1 cellular context compared by ENCODE assay signal in the genomic region with DNA sequence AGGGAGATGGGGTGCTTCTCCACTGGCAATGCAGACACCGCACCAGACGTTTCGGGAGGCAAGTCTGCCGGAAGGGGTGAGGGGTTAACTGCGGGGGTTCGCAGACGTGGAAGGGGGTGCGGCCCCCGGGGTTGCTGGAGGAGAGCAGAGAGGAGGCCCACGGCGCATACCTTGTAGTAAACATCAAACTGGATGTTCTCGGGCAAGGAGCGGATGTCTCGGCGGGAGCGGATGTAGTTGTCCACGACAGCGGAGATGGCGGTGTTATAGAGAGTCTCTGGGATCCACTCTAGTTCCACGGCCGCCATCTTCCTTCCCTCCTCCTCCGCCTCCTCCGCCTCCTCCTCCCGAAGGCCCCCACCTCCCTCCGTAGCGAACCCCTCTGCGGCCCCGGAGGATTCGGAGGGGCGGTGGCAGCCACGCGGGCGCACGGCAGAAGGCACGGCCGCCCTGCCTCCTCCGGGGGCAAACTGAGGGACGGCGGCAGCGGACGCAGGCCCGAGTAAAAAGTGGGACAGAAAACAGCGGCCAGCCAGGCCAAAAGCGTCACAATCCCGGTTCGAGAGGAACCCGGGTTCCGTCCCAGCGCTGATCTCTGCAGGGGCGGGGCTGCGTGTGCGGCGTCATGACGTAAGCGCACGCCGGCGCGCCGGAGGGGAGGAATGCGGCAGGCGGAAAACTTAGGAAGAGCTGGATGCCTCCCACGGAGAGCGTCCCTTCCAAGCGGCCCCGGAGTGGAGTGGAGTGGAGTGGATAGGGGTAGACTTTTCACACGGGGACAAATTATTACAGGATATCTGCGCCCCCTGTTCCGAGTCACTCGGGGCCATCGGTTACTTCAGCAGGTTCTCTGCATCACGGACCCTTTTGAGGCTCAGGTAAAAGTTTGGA.
A peak's percentile ranks its signal among the peaks of the same experiment; 100 is the strongest.
TF ChIP-seq lines count a peak whose summit lies in the region.

A gene with protein sequence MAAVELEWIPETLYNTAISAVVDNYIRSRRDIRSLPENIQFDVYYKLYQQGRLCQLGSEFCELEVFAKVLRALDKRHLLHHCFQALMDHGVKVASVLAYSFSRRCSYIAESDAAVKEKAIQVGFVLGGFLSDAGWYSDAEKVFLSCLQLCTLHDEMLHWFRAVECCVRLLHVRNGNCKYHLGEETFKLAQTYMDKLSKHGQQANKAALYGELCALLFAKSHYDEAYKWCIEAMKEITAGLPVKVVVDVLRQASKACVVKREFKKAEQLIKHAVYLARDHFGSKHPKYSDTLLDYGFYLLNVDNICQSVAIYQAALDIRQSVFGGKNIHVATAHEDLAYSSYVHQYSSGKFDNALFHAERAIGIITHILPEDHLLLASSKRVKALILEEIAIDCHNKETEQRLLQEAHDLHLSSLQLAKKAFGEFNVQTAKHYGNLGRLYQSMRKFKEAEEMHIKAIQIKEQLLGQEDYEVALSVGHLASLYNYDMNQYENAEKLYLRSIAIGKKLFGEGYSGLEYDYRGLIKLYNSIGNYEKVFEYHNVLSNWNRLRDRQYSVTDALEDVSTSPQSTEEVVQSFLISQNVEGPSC (minus strand): TSS at position 619 of the 891 bp plus-strand sequence. CDS start 311 bp downstream, at position 308.

TF ChIP-seq in K562, 482 proteins besides CTCF, POLR2A, EP300 and RAD21 (continued from another document and continues in another):
- TF ChIP-seq CREB5 (CRISPR knock-in tag; IDR thresholded peaks at IDR 0.05) (no peak), ELF4 (CRISPR knock-in tag; IDR thresholded peaks at IDR 0.05) (peak; percentile 89), ZNF696 (CRISPR knock-in tag; conservative IDR thresholded peaks at IDR 0.05) (no peak), TOE1 (IDR thresholded peaks at IDR 0.05; ENCODE audit: borderline replicate concordance) (peak; percentile 62; the same call in 1 of the 2 replicates), TOE1 (CRISPR knock-in tag; IDR thresholded peaks at IDR 0.05; ENCODE audit: borderline replicate concordance, low read depth) (peak; percentile 24; the same call in 1 of the 2 replicates), SUPT5H (IDR thresholded peaks at IDR 0.05) (peak; percentile 91), MTA3 (IDR thresholded peaks at IDR 0.05; ENCODE audit: borderline replicate concordance) (peak; percentile 67; the same call in 1 of the 2 replicates), GABPA (tag; conservative IDR thresholded peaks at IDR 0.05; ENCODE audit: low read depth) (peak; percentile 53), U2AF2 (optimal IDR thresholded peaks at IDR 0.05; ENCODE audit: low read depth, low read length) (no peak), RBBP5 (IDR thresholded peaks at IDR 0.05; ENCODE audit: borderline replicate concordance, insufficient read depth, low read length, poor library complexity, severe bottlenecking) (peak; percentile 87), LEF1 (IDR thresholded peaks at IDR 0.05) (no peak), SMARCA5 (IDR thresholded peaks at IDR 0.05) (no peak), HMGN3 (IDR thresholded peaks at IDR 0.05; ENCODE audit: borderline replicate concordance, extremely low read depth, insufficient read length, low read depth, low read length) (peak; percentile 86), POLR3A (IDR thresholded peaks at IDR 0.05; ENCODE audit: borderline replicate concordance, extremely low read depth, insufficient read depth, insufficient read length) (no peak), FOXM1 (IDR thresholded peaks at IDR 0.05; ENCODE audit: low read depth) (no peak), FOXM1 (CRISPR knock-in tag; IDR thresholded peaks at IDR 0.05; ENCODE audit: low read depth) (no peak), ZNF239 (CRISPR knock-in tag; IDR thresholded peaks at IDR 0.05) (no peak), CAMTA2 (CRISPR knock-in tag; conservative IDR thresholded peaks at IDR 0.05) (no peak), TFE3 (CRISPR knock-in tag; IDR thresholded peaks at IDR 0.05) (no peak), FOSL1 (tag; conservative IDR thresholded peaks at IDR 0.05) (no peak), ZNF79 (CRISPR knock-in tag; IDR thresholded peaks at IDR 0.05; ENCODE audit: low read depth) (no peak), OTX1 (CRISPR knock-in tag; IDR thresholded peaks at IDR 0.05) (peak; percentile 79; the same call in 1 of the 2 replicates), CTBP1 (IDR thresholded peaks at IDR 0.05; ENCODE audit: borderline replicate concordance) (peak; percentile 46; the same call in 1 of the 2 replicates), E2F3 (CRISPR knock-in tag; IDR thresholded peaks at IDR 0.05) (0 out of 2 replicates have a peak, but pooled peaks have one; percentile 45)
- TF ChIP-seq, protein P1, sequence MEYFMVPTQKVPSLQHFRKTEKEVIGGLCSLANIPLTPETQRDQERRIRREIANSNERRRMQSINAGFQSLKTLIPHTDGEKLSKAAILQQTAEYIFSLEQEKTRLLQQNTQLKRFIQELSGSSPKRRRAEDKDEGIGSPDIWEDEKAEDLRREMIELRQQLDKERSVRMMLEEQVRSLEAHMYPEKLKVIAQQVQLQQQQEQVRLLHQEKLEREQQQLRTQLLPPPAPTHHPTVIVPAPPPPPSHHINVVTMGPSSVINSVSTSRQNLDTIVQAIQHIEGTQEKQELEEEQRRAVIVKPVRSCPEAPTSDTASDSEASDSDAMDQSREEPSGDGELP (CRISPR knock-in tag; IDR thresholded peaks at IDR 0.05; ENCODE audit: borderline replicate concordance), result peak; percentile 65
- TF ChIP-seq, protein P2, sequence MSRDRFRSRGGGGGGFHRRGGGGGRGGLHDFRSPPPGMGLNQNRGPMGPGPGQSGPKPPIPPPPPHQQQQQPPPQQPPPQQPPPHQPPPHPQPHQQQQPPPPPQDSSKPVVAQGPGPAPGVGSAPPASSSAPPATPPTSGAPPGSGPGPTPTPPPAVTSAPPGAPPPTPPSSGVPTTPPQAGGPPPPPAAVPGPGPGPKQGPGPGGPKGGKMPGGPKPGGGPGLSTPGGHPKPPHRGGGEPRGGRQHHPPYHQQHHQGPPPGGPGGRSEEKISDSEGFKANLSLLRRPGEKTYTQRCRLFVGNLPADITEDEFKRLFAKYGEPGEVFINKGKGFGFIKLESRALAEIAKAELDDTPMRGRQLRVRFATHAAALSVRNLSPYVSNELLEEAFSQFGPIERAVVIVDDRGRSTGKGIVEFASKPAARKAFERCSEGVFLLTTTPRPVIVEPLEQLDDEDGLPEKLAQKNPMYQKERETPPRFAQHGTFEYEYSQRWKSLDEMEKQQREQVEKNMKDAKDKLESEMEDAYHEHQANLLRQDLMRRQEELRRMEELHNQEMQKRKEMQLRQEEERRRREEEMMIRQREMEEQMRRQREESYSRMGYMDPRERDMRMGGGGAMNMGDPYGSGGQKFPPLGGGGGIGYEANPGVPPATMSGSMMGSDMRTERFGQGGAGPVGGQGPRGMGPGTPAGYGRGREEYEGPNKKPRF (IDR thresholded peaks at IDR 0.05; ENCODE audit: low read depth, low read length), result no peak
- TF ChIP-seq, protein P3, sequence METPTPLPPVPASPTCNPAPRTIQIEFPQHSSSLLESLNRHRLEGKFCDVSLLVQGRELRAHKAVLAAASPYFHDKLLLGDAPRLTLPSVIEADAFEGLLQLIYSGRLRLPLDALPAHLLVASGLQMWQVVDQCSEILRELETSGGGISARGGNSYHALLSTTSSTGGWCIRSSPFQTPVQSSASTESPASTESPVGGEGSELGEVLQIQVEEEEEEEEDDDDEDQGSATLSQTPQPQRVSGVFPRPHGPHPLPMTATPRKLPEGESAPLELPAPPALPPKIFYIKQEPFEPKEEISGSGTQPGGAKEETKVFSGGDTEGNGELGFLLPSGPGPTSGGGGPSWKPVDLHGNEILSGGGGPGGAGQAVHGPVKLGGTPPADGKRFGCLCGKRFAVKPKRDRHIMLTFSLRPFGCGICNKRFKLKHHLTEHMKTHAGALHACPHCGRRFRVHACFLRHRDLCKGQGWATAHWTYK (CRISPR knock-in tag; IDR thresholded peaks at IDR 0.05), result peak; percentile 81; the same call in 1 of the 2 replicates
- TF ChIP-seq, protein P4, sequence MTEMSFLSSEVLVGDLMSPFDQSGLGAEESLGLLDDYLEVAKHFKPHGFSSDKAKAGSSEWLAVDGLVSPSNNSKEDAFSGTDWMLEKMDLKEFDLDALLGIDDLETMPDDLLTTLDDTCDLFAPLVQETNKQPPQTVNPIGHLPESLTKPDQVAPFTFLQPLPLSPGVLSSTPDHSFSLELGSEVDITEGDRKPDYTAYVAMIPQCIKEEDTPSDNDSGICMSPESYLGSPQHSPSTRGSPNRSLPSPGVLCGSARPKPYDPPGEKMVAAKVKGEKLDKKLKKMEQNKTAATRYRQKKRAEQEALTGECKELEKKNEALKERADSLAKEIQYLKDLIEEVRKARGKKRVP (CRISPR knock-in tag; IDR thresholded peaks at IDR 0.05), result no peak
- TF ChIP-seq, protein P5, sequence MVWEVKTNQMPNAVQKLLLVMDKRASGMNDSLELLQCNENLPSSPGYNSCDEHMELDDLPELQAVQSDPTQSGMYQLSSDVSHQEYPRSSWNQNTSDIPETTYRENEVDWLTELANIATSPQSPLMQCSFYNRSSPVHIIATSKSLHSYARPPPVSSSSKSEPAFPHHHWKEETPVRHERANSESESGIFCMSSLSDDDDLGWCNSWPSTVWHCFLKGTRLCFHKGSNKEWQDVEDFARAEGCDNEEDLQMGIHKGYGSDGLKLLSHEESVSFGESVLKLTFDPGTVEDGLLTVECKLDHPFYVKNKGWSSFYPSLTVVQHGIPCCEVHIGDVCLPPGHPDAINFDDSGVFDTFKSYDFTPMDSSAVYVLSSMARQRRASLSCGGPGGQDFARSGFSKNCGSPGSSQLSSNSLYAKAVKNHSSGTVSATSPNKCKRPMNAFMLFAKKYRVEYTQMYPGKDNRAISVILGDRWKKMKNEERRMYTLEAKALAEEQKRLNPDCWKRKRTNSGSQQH (CRISPR knock-in tag; IDR thresholded peaks at IDR 0.05), result no peak
- TF ChIP-seq, protein P6, sequence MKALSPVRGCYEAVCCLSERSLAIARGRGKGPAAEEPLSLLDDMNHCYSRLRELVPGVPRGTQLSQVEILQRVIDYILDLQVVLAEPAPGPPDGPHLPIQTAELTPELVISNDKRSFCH (CRISPR knock-in tag; IDR thresholded peaks at IDR 0.05), result no peak
- TF ChIP-seq, protein P6 (tag; IDR thresholded peaks at IDR 0.05), result peak; percentile 32; the same call in 1 of the 2 replicates
